In the genomic region with DNA sequence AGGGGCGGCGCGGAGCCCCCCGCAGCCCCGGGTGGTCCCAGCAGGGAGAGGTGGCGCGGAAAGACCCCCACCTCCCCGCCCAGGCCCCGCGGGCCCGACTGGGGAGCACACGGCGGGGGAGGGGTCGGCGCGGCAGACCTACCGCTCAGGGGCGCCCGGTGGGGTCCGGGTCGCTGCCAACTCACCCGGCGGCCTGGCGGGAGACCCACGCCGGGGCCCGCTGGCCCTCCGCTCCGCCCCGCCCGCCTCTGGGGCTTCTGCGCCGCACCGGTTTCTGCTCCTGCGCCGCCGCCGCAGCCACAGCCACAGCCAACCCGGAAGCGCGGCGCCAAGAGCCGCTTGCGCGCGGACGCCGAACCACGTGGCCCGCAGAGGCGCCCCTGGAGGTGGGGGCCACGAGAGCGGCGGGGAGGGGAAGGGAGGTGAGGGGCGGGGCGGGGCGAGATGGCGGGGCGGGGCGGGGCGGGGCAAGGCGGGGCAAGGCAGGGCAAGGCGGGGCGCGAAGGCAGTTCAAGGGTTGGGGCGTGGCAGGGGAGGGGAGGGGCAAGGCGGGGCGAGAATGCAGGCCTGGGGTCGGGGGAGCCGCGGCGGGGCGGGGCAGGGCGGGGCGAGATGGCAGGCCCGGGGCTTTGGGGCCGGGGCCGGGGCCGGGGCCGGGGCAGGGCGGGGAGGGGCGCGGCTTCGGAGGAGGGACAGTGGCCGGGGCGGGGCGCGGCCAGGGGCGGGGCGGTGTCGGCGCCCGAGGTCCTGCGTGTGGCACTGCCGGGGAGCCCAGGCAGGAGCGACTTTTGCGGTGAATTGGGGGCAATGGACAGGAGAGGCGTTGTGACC, we compare ENCODE assay signal across 1 cellular context.
TF ChIP-seq lines count a peak whose summit lies in the region.

Gene ZBTB24, minus strand, starts transcription at position 307 of the 831 bp plus-strand sequence. CDS start 1,193 bp downstream, outside the sequence.

TF ChIP-seq in K562, 482 proteins besides CTCF, POLR2A, EP300 and RAD21 (continued from another document and continues in another):
- TF ChIP-seq, protein P1, sequence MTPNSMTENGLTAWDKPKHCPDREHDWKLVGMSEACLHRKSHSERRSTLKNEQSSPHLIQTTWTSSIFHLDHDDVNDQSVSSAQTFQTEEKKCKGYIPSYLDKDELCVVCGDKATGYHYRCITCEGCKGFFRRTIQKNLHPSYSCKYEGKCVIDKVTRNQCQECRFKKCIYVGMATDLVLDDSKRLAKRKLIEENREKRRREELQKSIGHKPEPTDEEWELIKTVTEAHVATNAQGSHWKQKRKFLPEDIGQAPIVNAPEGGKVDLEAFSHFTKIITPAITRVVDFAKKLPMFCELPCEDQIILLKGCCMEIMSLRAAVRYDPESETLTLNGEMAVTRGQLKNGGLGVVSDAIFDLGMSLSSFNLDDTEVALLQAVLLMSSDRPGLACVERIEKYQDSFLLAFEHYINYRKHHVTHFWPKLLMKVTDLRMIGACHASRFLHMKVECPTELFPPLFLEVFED (CRISPR knock-in tag; conservative IDR thresholded peaks at IDR 0.05) = no peak
- TF ChIP-seq, protein P2, sequence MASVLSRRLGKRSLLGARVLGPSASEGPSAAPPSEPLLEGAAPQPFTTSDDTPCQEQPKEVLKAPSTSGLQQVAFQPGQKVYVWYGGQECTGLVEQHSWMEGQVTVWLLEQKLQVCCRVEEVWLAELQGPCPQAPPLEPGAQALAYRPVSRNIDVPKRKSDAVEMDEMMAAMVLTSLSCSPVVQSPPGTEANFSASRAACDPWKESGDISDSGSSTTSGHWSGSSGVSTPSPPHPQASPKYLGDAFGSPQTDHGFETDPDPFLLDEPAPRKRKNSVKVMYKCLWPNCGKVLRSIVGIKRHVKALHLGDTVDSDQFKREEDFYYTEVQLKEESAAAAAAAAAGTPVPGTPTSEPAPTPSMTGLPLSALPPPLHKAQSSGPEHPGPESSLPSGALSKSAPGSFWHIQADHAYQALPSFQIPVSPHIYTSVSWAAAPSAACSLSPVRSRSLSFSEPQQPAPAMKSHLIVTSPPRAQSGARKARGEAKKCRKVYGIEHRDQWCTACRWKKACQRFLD (CRISPR knock-in tag; IDR thresholded peaks at IDR 0.05) = no peak
- TF ChIP-seq DNMT1 (IDR thresholded peaks at IDR 0.05) (no peak), ZNF586 (CRISPR knock-in tag; conservative IDR thresholded peaks at IDR 0.05) (no peak), GABPB2 (CRISPR knock-in tag; conservative IDR thresholded peaks at IDR 0.05) (no peak), ZNF224 (CRISPR knock-in tag; IDR thresholded peaks at IDR 0.05) (no peak), ZNF717 (CRISPR knock-in tag; IDR thresholded peaks at IDR 0.05) (no peak), U2AF1 (optimal IDR thresholded peaks at IDR 0.05; ENCODE audit: low read depth, low read length) (no peak), SAP30 (IDR thresholded peaks at IDR 0.05; ENCODE audit: borderline replicate concordance, insufficient read depth, low read depth, low read length, poor library complexity, severe bottlenecking) (peak; percentile 82), TCFL5 (CRISPR knock-in tag; conservative IDR thresholded peaks at IDR 0.05) (no peak), FOXJ2 (tag; IDR thresholded peaks at IDR 0.05) (no peak), CBX2 (IDR thresholded peaks at IDR 0.05; ENCODE audit: insufficient read depth, low read length, poor library complexity, severe bottlenecking) (no peak), CEBPZ (IDR thresholded peaks at IDR 0.05; ENCODE audit: borderline replicate concordance, low read depth, low read length) (no peak), TAF7 (tag; IDR thresholded peaks at IDR 0.05) (no peak), POLR2H (tag; IDR thresholded peaks at IDR 0.05; ENCODE audit: low read depth) (no peak), PHB (CRISPR knock-in tag; IDR thresholded peaks at IDR 0.05) (no peak), KLF13 (tag; IDR thresholded peaks at IDR 0.05; ENCODE audit: borderline replicate concordance, low read depth) (no peak), EHMT2 (IDR thresholded peaks at IDR 0.05) (no peak), MEIS2 (IDR thresholded peaks at IDR 0.05; ENCODE audit: partially characterized antibody) (peak; percentile 14), ADNP (tag; IDR thresholded peaks at IDR 0.05) (no peak), ZNF24 (IDR thresholded peaks at IDR 0.05) (no peak), ESRRB (CRISPR knock-in tag; IDR thresholded peaks at IDR 0.05; ENCODE audit: borderline replicate concordance) (no peak), ZNF77 (CRISPR knock-in tag; IDR thresholded peaks at IDR 0.05) (no peak), KLF6 (CRISPR knock-in tag; IDR thresholded peaks at IDR 0.05; ENCODE audit: borderline replicate concordance) (no peak), CBX8 (IDR thresholded peaks at IDR 0.05; ENCODE audit: borderline replicate concordance, extremely low read depth, low read depth, low read length, poor library complexity, severe bottlenecking) (no peak), TCF3 (CRISPR knock-in tag; IDR thresholded peaks at IDR 0.05) (no peak), TFAM (CRISPR knock-in tag; conservative IDR thresholded peaks at IDR 0.05) (no peak), TAF15 (IDR thresholded peaks at IDR 0.05; ENCODE audit: low read depth, low read length) (no peak)
- TF ChIP-seq, protein P3, sequence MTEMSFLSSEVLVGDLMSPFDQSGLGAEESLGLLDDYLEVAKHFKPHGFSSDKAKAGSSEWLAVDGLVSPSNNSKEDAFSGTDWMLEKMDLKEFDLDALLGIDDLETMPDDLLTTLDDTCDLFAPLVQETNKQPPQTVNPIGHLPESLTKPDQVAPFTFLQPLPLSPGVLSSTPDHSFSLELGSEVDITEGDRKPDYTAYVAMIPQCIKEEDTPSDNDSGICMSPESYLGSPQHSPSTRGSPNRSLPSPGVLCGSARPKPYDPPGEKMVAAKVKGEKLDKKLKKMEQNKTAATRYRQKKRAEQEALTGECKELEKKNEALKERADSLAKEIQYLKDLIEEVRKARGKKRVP (CRISPR knock-in tag; IDR thresholded peaks at IDR 0.05) = no peak
- TF ChIP-seq, protein P4, sequence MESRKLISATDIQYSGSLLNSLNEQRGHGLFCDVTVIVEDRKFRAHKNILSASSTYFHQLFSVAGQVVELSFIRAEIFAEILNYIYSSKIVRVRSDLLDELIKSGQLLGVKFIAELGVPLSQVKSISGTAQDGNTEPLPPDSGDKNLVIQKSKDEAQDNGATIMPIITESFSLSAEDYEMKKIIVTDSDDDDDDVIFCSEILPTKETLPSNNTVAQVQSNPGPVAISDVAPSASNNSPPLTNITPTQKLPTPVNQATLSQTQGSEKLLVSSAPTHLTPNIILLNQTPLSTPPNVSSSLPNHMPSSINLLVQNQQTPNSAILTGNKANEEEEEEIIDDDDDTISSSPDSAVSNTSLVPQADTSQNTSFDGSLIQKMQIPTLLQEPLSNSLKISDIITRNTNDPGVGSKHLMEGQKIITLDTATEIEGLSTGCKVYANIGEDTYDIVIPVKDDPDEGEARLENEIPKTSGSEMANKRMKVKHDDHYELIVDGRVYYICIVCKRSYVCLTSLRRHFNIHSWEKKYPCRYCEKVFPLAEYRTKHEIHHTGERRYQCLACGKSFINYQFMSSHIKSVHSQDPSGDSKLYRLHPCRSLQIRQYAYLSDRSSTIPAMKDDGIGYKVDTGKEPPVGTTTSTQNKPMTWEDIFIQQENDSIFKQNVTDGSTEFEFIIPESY (CRISPR knock-in tag; IDR thresholded peaks at IDR 0.05) = no peak
- TF ChIP-seq, protein P5, sequence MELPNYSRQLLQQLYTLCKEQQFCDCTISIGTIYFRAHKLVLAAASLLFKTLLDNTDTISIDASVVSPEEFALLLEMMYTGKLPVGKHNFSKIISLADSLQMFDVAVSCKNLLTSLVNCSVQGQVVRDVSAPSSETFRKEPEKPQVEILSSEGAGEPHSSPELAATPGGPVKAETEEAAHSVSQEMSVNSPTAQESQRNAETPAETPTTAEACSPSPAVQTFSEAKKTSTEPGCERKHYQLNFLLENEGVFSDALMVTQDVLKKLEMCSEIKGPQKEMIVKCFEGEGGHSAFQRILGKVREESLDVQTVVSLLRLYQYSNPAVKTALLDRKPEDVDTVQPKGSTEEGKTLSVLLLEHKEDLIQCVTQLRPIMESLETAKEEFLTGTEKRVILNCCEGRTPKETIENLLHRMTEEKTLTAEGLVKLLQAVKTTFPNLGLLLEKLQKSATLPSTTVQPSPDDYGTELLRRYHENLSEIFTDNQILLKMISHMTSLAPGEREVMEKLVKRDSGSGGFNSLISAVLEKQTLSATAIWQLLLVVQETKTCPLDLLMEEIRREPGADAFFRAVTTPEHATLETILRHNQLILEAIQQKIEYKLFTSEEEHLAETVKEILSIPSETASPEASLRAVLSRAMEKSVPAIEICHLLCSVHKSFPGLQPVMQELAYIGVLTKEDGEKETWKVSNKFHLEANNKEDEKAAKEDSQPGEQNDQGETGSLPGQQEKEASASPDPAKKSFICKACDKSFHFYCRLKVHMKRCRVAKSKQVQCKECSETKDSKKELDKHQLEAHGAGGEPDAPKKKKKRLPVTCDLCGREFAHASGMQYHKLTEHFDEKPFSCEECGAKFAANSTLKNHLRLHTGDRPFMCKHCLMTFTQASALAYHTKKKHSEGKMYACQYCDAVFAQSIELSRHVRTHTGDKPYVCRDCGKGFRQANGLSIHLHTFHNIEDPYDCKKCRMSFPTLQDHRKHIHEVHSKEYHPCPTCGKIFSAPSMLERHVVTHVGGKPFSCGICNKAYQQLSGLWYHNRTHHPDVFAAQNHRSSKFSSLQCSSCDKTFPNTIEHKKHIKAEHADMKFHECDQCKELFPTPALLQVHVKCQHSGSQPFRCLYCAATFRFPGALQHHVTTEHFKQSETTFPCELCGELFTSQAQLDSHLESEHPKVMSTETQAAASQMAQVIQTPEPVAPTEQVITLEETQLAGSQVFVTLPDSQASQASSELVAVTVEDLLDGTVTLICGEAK (IDR thresholded peaks at IDR 0.05) = no peak
- TF ChIP-seq, protein P5 (CRISPR knock-in tag; IDR thresholded peaks at IDR 0.05) = no peak
- TF ChIP-seq, protein P6, sequence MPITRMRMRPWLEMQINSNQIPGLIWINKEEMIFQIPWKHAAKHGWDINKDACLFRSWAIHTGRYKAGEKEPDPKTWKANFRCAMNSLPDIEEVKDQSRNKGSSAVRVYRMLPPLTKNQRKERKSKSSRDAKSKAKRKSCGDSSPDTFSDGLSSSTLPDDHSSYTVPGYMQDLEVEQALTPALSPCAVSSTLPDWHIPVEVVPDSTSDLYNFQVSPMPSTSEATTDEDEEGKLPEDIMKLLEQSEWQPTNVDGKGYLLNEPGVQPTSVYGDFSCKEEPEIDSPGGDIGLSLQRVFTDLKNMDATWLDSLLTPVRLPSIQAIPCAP (CRISPR knock-in tag; IDR thresholded peaks at IDR 0.05; ENCODE audit: borderline replicate concordance) = no peak
- TF ChIP-seq, protein P7, sequence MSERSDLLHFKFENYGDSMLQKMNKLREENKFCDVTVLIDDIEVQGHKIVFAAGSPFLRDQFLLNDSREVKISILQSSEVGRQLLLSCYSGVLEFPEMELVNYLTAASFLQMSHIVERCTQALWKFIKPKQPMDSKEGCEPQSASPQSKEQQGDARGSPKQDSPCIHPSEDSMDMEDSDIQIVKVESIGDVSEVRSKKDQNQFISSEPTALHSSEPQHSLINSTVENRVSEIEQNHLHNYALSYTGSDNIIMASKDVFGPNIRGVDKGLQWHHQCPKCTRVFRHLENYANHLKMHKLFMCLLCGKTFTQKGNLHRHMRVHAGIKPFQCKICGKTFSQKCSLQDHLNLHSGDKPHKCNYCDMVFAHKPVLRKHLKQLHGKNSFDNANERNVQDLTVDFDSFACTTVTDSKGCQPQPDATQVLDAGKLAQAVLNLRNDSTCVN (CRISPR knock-in tag; IDR thresholded peaks at IDR 0.05) = no peak
